In genomic region chr20:5569021-5569420, GRCh38 we compare ENCODE assay signal across 8 cellular contexts. TPM values are rescaled to one million over a fixed set of nuclear protein-coding genes. Genes with fewer than 3 reads are reported as not detected.
DNase-seq lines count a peak whose midpoint lies in the region; ATAC-seq and TF ChIP-seq lines count a peak whose summit lies in the region.

No MANE protein-coding gene starts in this region.

- no peak for ATAC-seq in thoracic aorta (ENCODE audit: insufficient number of reproducible peaks, low FRiP score, low read depth)
- no peak for ATAC-seq in WTC11

- TF ChIP-seq CTCF in GM12875 (IDR thresholded peaks at IDR 0.05; ENCODE audit: borderline replicate concordance, insufficient read depth, low read depth, low read length): peak; percentile 19; the same call in 1 of the 2 replicates
- TF ChIP-seq CTCF in thoracic aorta (IDR thresholded peaks at IDR 0.05): peak; percentile 23
- TF ChIP-seq CTCF in WTC11 (IDR thresholded peaks at IDR 0.05): no peak

- no peaks in the 10 kb centered on the region for H3K27me3 ChIP-seq in thoracic aorta (replicated peaks; ENCODE audit: insufficient read depth)

- POLR2A ChIA-PET in WTC11 (lab: Charles Lee): no interaction called here

- no peak overlapping the region for H3K4me3 Mint-ChIP-seq in WTC11

- H3K36me3 ChIP-seq in thoracic aorta: peaks cover 20% of the 10 kb centered on the region

- H3K27ac Mint-ChIP-seq in WTC11: no peak overlapping the region

- H3K4me3 ChIP-seq in GM12875 (ENCODE audit: low read depth, low read length) (no peak overlapping the region), thoracic aorta (no peak overlapping the region)

- no peaks in the 10 kb centered on the region for H3K27me3 Mint-ChIP-seq in WTC11 (ENCODE audit: low read depth)

- H3K4me1 ChIP-seq in thoracic aorta (ENCODE audit: control insufficient read depth in 1 of 2, low read depth in 2 of 2): no peaks in the 10 kb centered on the region

- H3K36me3 Mint-ChIP-seq in WTC11: peaks cover 6% of the 10 kb centered on the region

- CTCF ChIA-PET in WTC11 (lab: Charles Lee): interaction anchor here (1.1 to 4.5 kb wide), 2 partner anchors 12 to 218 kb away, joined by 4 to 27 read pairs; no protein-coding TSS in a partner anchor

- no peaks in the 10 kb centered on the region for H3K9me3 ChIP-seq in thoracic aorta

- H3K9me3 Mint-ChIP-seq in WTC11: no peaks in the 10 kb centered on the region

- H3K4me1 Mint-ChIP-seq in WTC11: peaks cover 8% of the 10 kb centered on the region

- DNase-seq in AG08395 (ENCODE audit: low spot score): peak; percentile 25
- DNase-seq in NCI-H1092 treated with DMSO at 0.1 percent for 48 hours (lab: John Stamatoyannopoulos, UW): peak; percentile 53
- DNase-seq in T-helper 2 cell: peak in 3 of 5 experiments; percentile 22 to 62 (median 28)
- peak; percentile 68 for DNase-seq in cerebellar cortex (ENCODE audit: low spot score)
- peak; percentile 66 to 79 for DNase-seq in lung microvascular endothelial cell (ENCODE audit: low read depth in 2 of 2)
- no peak for DNase-seq in thoracic aorta (ENCODE audit: low spot score)
- no peak for DNase-seq in WTC11 (ENCODE audit: low spot score)

- no peak overlapping the region for H3K27ac ChIP-seq in thoracic aorta

TF ChIP-seq in WTC11, 78 proteins besides CTCF, POLR2A, EP300 and RAD21:
- TF ChIP-seq PRDM15 (CRISPR knock-in tag; IDR thresholded peaks at IDR 0.05) (no peak), NR1H2 (CRISPR knock-in tag; IDR thresholded peaks at IDR 0.05) (no peak), AFF4 (CRISPR knock-in tag; IDR thresholded peaks at IDR 0.05; ENCODE audit: borderline replicate concordance) (no peak), NR2C2 (CRISPR knock-in tag; IDR thresholded peaks at IDR 0.05) (no peak), E2F5 (CRISPR knock-in tag; IDR thresholded peaks at IDR 0.05) (no peak), OVOL2 (CRISPR knock-in tag; IDR thresholded peaks at IDR 0.05; ENCODE audit: borderline replicate concordance) (no peak), SMAD4 (CRISPR knock-in tag; IDR thresholded peaks at IDR 0.05) (no peak), ZNF138 (CRISPR knock-in tag; conservative IDR thresholded peaks at IDR 0.05) (no peak), ELF4 (CRISPR knock-in tag; IDR thresholded peaks at IDR 0.05; ENCODE audit: low read depth) (no peak), ZNF121 (CRISPR knock-in tag; IDR thresholded peaks at IDR 0.05) (no peak), ZNF416 (CRISPR knock-in tag; IDR thresholded peaks at IDR 0.05) (no peak), USF2 (CRISPR knock-in tag; IDR thresholded peaks at IDR 0.05) (no peak), USF1 (CRISPR knock-in tag; IDR thresholded peaks at IDR 0.05) (no peak), GABPB1 (CRISPR knock-in tag; IDR thresholded peaks at IDR 0.05) (no peak), NFYB (CRISPR knock-in tag; conservative IDR thresholded peaks at IDR 0.05; ENCODE audit: low read depth) (no peak), ATF6 (CRISPR knock-in tag; IDR thresholded peaks at IDR 0.05) (no peak)

RNA-seq across cellular contexts. Expression of gene GPCPD1, which starts 41.8 kb away (rescaled TPM):
- total RNA-seq in lung microvascular endothelial cell (7.8 and 11.1 TPM in 2 replicates), thoracic aorta (10 to 100 TPM; 22.1 to 37.7 TPM), WTC11 (2021) (9.5 to 11.9 TPM (median 10.1 TPM) in 3 replicates)

Comparison
In these comparisons a context has a peak if more than half of its experiments do, and no peak if none do; other contexts are left out.
1. DNase-seq: peak in AG08395 (single experiment), NCI-H1092 treated with DMSO at 0.1 percent for 48 hours (single experiment), T-helper 2 cell (3 of 5), cerebellar cortex (single experiment) and lung microvascular endothelial cell (2 of 2); none in thoracic aorta (single experiment) and WTC11 (single experiment).